24 cellular contexts compared by ENCODE assay signal in the genomic region with DNA sequence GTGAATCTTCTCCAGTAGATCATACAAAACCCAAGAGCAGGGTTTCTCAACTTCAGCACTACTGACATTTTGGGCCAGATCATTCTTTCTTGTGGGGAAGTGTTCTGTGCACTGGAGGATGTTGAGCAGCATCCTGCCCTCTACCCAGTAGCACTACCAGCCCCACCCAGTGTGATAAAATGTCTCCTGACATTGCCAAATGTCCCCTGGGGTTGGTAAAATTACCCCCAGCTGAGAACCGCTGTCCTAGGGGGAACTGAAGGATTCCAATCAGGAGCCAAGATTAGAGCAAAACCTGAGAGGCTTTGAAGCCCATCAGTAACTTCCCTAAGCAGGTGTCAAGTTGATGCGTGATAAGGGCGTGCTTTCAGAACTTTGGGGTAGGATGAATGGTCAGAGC.
DNase-seq lines count a peak whose midpoint lies in the region; ATAC-seq and TF ChIP-seq lines count a peak whose summit lies in the region.
"Had no signal": no experiment of that assay in that cellular context is flagged by ENCODE, and none has a peak within 500 bp of the region (broad histone marks: within the 10 kb centered on the region; RNA-seq: fewer than 3 reads in every experiment).

No MANE protein-coding gene starts in this region.

- no peak overlapping the region for H3K4me2 ChIP-seq in mesendoderm (ENCODE audit: low read length)
- H3K4me2 ChIP-seq: PC-9 had no signal

- no peaks in the 10 kb centered on the region for H3K79me2 ChIP-seq in mesendoderm (ENCODE audit: control insufficient read depth, insufficient read depth, low read length)

- POLR2A ChIA-PET in activated naive CD8-positive, alpha-beta T cell treated with anti-CD3 and anti-CD28 coated beads, Interleukin-2, amount 10 ng/mL, durations not matched to agents 7 days and 5 days (lab: Charles Lee) = no interaction called here

- H3K18ac ChIP-seq in mesendoderm (ENCODE audit: low read length) = no peak overlapping the region

- H3K4me1 ChIP-seq in mesendoderm (ENCODE audit: control insufficient read depth, low read depth, low read length) = no peaks in the 10 kb centered on the region
- H3K4me1 ChIP-seq: BE2C, SJCRH30 had no signal

- no peak overlapping the region for H3K4me3 Mint-ChIP-seq in activated naive CD8-positive, alpha-beta T cell treated with anti-CD3 and anti-CD28 coated beads, Interleukin-2, amount 10 ng/mL, durations not matched to agents 7 days and 5 days
- no peak overlapping the region for H3K4me3 Mint-ChIP-seq in activated naive CD8-positive, alpha-beta T cell treated with anti-CD3 and anti-CD28 coated beads for 36 hours
- no peak overlapping the region for H3K4me3 Mint-ChIP-seq in stimulated activated memory B cell treated with anti-CD40 and anti-IgM and Interleukin-4, amounts not matched to agents 10 μg/mL and 1 μg/mL and 100 μg/mL, for 72 hours
- H3K4me3 Mint-ChIP-seq: CD4-positive, alpha-beta memory T cell had no signal

- H2BK120ac ChIP-seq in mesendoderm (ENCODE audit: low read depth, low read length) = no peak overlapping the region

- H3K23ac ChIP-seq in mesendoderm (ENCODE audit: low read length) = no peak overlapping the region

- H3K27ac Mint-ChIP-seq in activated naive CD8-positive, alpha-beta T cell treated with anti-CD3 and anti-CD28 coated beads, Interleukin-2, amount 10 ng/mL, durations not matched to agents 7 days and 5 days = no peak overlapping the region
- H3K27ac Mint-ChIP-seq in activated naive CD8-positive, alpha-beta T cell treated with anti-CD3 and anti-CD28 coated beads for 36 hours = no peak overlapping the region
- H3K27ac Mint-ChIP-seq in stimulated activated memory B cell treated with anti-CD40 and anti-IgM and Interleukin-4, amounts not matched to agents 10 μg/mL and 1 μg/mL and 100 μg/mL, for 72 hours = no peak overlapping the region
- H3K27ac Mint-ChIP-seq: CD4-positive, alpha-beta memory T cell had no signal

- no peak overlapping the region for H3K4ac ChIP-seq in mesendoderm (ENCODE audit: low read depth, low read length)

- WGBS in mesendoderm (ENCODE audit: extremely low coverage, insufficient coverage, low lambda C conversion rate) = no CpG with 5 or more reads among the region's 3 CpGs

- H2BK5ac ChIP-seq in mesendoderm (ENCODE audit: low read length) = no peak overlapping the region

- H3K36me3 Mint-ChIP-seq in activated naive CD8-positive, alpha-beta T cell treated with anti-CD3 and anti-CD28 coated beads, Interleukin-2, amount 10 ng/mL, durations not matched to agents 7 days and 5 days = peaks cover 12% of the 10 kb centered on the region
- no peaks in the 10 kb centered on the region for H3K36me3 Mint-ChIP-seq in activated naive CD8-positive, alpha-beta T cell treated with anti-CD3 and anti-CD28 coated beads for 36 hours
- peaks cover 55% of the 10 kb centered on the region for H3K36me3 Mint-ChIP-seq in stimulated activated memory B cell treated with anti-CD40 and anti-IgM and Interleukin-4, amounts not matched to agents 10 μg/mL and 1 μg/mL and 100 μg/mL, for 72 hours

- H4K5ac ChIP-seq in mesendoderm (ENCODE audit: low read length) = no peak overlapping the region

- ATAC-seq in activated naive CD8-positive, alpha-beta T cell treated with anti-CD3 and anti-CD28 coated beads, Interleukin-2, amount 10 ng/mL, durations not matched to agents 7 days and 5 days (ENCODE audit: low read depth) = peak; percentile 56
- no peak for ATAC-seq in GM21619 (IDR thresholded peaks at IDR 0.05; ENCODE audit: unreplicated experiment)
- ATAC-seq in stimulated activated memory B cell treated with anti-CD40 and anti-IgM and Interleukin-4, amounts not matched to agents 10 μg/mL and 1 μg/mL and 100 μg/mL, for 72 hours = no peak
- ATAC-seq: HepG2, Right ventricle myocardium inferior, SK-N-SH treated with all-trans-retinoic acid at 6 μM for 48 hours had no signal

- no peak overlapping the region for H3K56ac ChIP-seq in mesendoderm (ENCODE audit: low read length)

- H3K27me3 ChIP-seq in mesendoderm (ENCODE audit: insufficient read depth, low read length, poor library complexity) = no peaks in the 10 kb centered on the region
- H3K27me3 ChIP-seq: BE2C, SJCRH30 had no signal

- no peaks in the 10 kb centered on the region for H3K9me3 Mint-ChIP-seq in activated naive CD8-positive, alpha-beta T cell treated with anti-CD3 and anti-CD28 coated beads, Interleukin-2, amount 10 ng/mL, durations not matched to agents 7 days and 5 days
- H3K9me3 Mint-ChIP-seq in activated naive CD8-positive, alpha-beta T cell treated with anti-CD3 and anti-CD28 coated beads for 36 hours = no peaks in the 10 kb centered on the region
- no peaks in the 10 kb centered on the region for H3K9me3 Mint-ChIP-seq in stimulated activated memory B cell treated with anti-CD40 and anti-IgM and Interleukin-4, amounts not matched to agents 10 μg/mL and 1 μg/mL and 100 μg/mL, for 72 hours
- H3K9me3 Mint-ChIP-seq: CD4-positive, alpha-beta memory T cell had no signal

- H3K36me3 ChIP-seq in mesendoderm (ENCODE audit: control insufficient read depth, insufficient read depth, low read length) = peaks cover 2% of the 10 kb centered on the region
- H3K36me3 ChIP-seq: SJCRH30 had no signal

- H3K9ac ChIP-seq in mesendoderm (ENCODE audit: low read length) = no peak overlapping the region

- H2AK5ac ChIP-seq in mesendoderm (ENCODE audit: low read length) = no peak overlapping the region

- no peaks in the 10 kb centered on the region for H3K27me3 Mint-ChIP-seq in activated naive CD8-positive, alpha-beta T cell treated with anti-CD3 and anti-CD28 coated beads, Interleukin-2, amount 10 ng/mL, durations not matched to agents 7 days and 5 days
- H3K27me3 Mint-ChIP-seq in activated naive CD8-positive, alpha-beta T cell treated with anti-CD3 and anti-CD28 coated beads for 36 hours = no peaks in the 10 kb centered on the region
- H3K27me3 Mint-ChIP-seq in stimulated activated memory B cell treated with anti-CD40 and anti-IgM and Interleukin-4, amounts not matched to agents 10 μg/mL and 1 μg/mL and 100 μg/mL, for 72 hours = no peaks in the 10 kb centered on the region
- H3K27me3 Mint-ChIP-seq: CD4-positive, alpha-beta memory T cell had no signal

- no peaks in the 10 kb centered on the region for H3K79me1 ChIP-seq in mesendoderm (ENCODE audit: low read length)

- H3K4me1 Mint-ChIP-seq in activated naive CD8-positive, alpha-beta T cell treated with anti-CD3 and anti-CD28 coated beads, Interleukin-2, amount 10 ng/mL, durations not matched to agents 7 days and 5 days = no peaks in the 10 kb centered on the region
- H3K4me1 Mint-ChIP-seq in activated naive CD8-positive, alpha-beta T cell treated with anti-CD3 and anti-CD28 coated beads for 36 hours = no peaks in the 10 kb centered on the region
- no peaks in the 10 kb centered on the region for H3K4me1 Mint-ChIP-seq in stimulated activated memory B cell treated with anti-CD40 and anti-IgM and Interleukin-4, amounts not matched to agents 10 μg/mL and 1 μg/mL and 100 μg/mL, for 72 hours

- H3K27ac ChIP-seq in mesendoderm (ENCODE audit: low read depth, low read length) = no peak overlapping the region
- H3K27ac ChIP-seq: PC-9, SJCRH30 had no signal

- no peak overlapping the region for H2BK15ac ChIP-seq in mesendoderm (replicated peaks; ENCODE audit: low read depth)

- no peak for TF ChIP-seq CTCF in NB4 (IDR thresholded peaks at IDR 0.05; ENCODE audit: low read depth, low read length)

- no peak for DNase-seq in activated naive CD8-positive, alpha-beta T cell treated with anti-CD3 and anti-CD28 coated beads, Interleukin-2, amount 10 ng/mL, durations not matched to agents 7 days and 5 days
- no peak for DNase-seq in activated naive CD8-positive, alpha-beta T cell treated with anti-CD3 and anti-CD28 coated beads for 36 hours
- peak; percentile 54 for DNase-seq in NB4 (ENCODE audit: low read depth)
- peak; percentile 73 for DNase-seq in mesendoderm
- DNase-seq in NCI-H1048 (lab: John Stamatoyannopoulos, UW) = no peak
- DNase-seq: BE2C; CD4-positive, alpha-beta memory T cell; COR-L47; DMS53; Kasumi-1; NCI-H1105 treated with DMSO at 0.1 percent for 48 hours; NCI-H146; NCI-H1930; NCI-H446; NCI-H524 treated with DMSO at 0.1 percent for 48 hours; NCI-H82; NK-92 treated with Interleukin-12 subunit alpha and Interleukin-12 subunit beta, amount 100 ng/mL, for 24 hours; PC-9; SJCRH30 had no signal

- H3K4me3 ChIP-seq in NB4 (ENCODE audit: low read depth, low read length) (no peak overlapping the region), mesendoderm (ENCODE audit: low read length) (no peak overlapping the region)
- H3K4me3 ChIP-seq: PC-9, SJCRH30 had no signal

- TF ChIP-seq POLR2A in NB4 (IDR thresholded peaks at IDR 0.05; ENCODE audit: extremely low read depth, insufficient read length) = no peak

- no peak overlapping the region for H4K8ac ChIP-seq in mesendoderm (ENCODE audit: low read depth, low read length)

Comparison
In these comparisons a context has a peak if more than half of its experiments do, and no peak if none do; other contexts are left out.
1. DNase-seq: peak in NB4 (single experiment) and mesendoderm (single experiment); none in activated naive CD8-positive, alpha-beta T cell treated with anti-CD3 and anti-CD28 coated beads, Interleukin-2, amount 10 ng/mL, durations not matched to agents 7 days and 5 days (single experiment), activated naive CD8-positive, alpha-beta T cell treated with anti-CD3 and anti-CD28 coated beads for 36 hours (single experiment) and NCI-H1048 (single experiment).